Comparison of ENCODE assay signal across 21 cellular contexts in the genomic region with DNA sequence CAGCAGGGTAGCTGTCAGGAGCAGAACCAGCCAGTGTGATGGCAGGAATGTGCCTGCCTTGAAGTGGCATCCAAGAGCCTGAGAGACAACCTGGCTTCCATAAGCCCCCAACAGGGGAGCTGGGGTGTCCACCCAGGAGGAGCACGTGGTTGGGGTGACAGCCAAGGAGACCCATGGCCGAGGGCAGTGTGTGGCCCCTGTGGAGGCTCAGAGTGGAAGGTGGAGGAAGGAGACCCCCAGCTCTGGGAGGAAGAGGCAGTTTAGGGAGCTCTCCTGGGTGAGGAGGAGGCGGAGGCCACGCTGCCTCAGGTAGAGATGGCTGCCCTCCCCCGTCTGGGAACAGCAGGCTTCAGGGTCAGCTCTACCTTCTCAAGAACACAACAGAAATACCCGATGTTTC.
DNase-seq lines count a peak whose midpoint lies in the region; ATAC-seq and TF ChIP-seq lines count a peak whose summit lies in the region.
"Had no signal": no experiment of that assay in that cellular context is flagged by ENCODE, and none has a peak within 500 bp of the region (broad histone marks: within the 10 kb centered on the region; RNA-seq: fewer than 3 reads in every experiment).

No MANE protein-coding gene starts in this region.

- peaks cover 0 to 35% of the 10 kb centered on the region in 2 donors for H3K4me1 ChIP-seq in right atrium auricular region
- H3K4me1 ChIP-seq in gastroesophageal sphincter = peaks cover 0 to 51% (median 13%) of the 10 kb centered on the region in 3 donors
- H3K4me1 ChIP-seq in neuronal stem cell (ENCODE audit: control insufficient read depth in 2 of 2, insufficient read depth in 1 of 2, low read depth in 1 of 2, low read length in 2 of 2) = peaks cover 3 to 7% of the 10 kb centered on the region in 2 donors
- H3K4me1 ChIP-seq in aorta (ENCODE audit: control insufficient read depth in 1 of 2, insufficient read depth in 2 of 2, low read length in 2 of 2) = no peaks in the 10 kb centered on the region

- H3K4ac ChIP-seq in neuronal stem cell (ENCODE audit: low read length) = no peak overlapping the region

- ATAC-seq in Right ventricle myocardium inferior = no peak
- no peak for ATAC-seq in gastroesophageal sphincter
- no peak for ATAC-seq in aorta (ENCODE audit: low FRiP score)
- ATAC-seq: CD8-positive, alpha-beta T cell; GM12878 had no signal

- H2BK5ac ChIP-seq in neuronal stem cell (ENCODE audit: low read length) = no peak overlapping the region

- WGBS in gastroesophageal sphincter (ENCODE audit: low coverage in 1 of 2), 2 donors = 90 to 100% methylated on average over 2 of the region's 6 CpGs
- no CpG with 5 or more reads among the region's 6 CpGs for WGBS in neuronal stem cell (ENCODE audit: extremely low coverage in 2 of 2, insufficient read length in 2 of 2, insufficient replicate concordance in 1 of 2), 2 donors
- WGBS in aorta, 2 donors = 98 to 99% methylated on average over 6 of the region's 6 CpGs

- peak overlapping the region; percentile 39 for H2AK5ac ChIP-seq in neuronal stem cell (ENCODE audit: low read depth, low read length)

- H2BK15ac ChIP-seq in neuronal stem cell (ENCODE audit: low read length) = peak overlapping the region; percentile 78

- no peak overlapping the region for H2BK12ac ChIP-seq in neuronal stem cell (ENCODE audit: low read length)

- H3K27me3 ChIP-seq in right atrium auricular region (no peaks in the 10 kb centered on the region), gastroesophageal sphincter (no peaks in the 10 kb centered on the region), neuronal stem cell (ENCODE audit: control insufficient read depth in 3 of 3, insufficient read depth in 3 of 3, low read depth in 1 of 3, low read length in 3 of 3) (no peaks in the 10 kb centered on the region), aorta (ENCODE audit: control insufficient read depth in 1 of 2, insufficient read depth in 2 of 2, low read length in 1 of 2) (no peaks in the 10 kb centered on the region)
- H3K27me3 ChIP-seq: BLaER1 treated with 17β-estradiol and CSF1 and Interleukin-3, amounts not matched to agents 10 nM and 100 nM; SJCRH30 had no signal

- H3K4me3 ChIP-seq in right atrium auricular region (no peak overlapping the region), gastroesophageal sphincter (no peak overlapping the region), neuronal stem cell (ENCODE audit: low read length in 2 of 2) (no peak overlapping the region), aorta (ENCODE audit: low read length in 2 of 2) (no peak overlapping the region)
- H3K4me3 ChIP-seq: BLaER1 treated with 17β-estradiol and CSF1 and Interleukin-3, amounts not matched to agents 10 nM and 100 nM; GM12878; SJCRH30 had no signal

- H3K27ac ChIP-seq in right atrium auricular region (peak overlapping the region in 1 of 2 donors; percentile 13), gastroesophageal sphincter (peak overlapping the region in 3 of 4 donors; percentile 11 to 84 (median 80)), neuronal stem cell (replicated peaks; ENCODE audit: low read length) (no peak overlapping the region), aorta (ENCODE audit: low read depth in 1 of 2, low read length in 2 of 2) (no peak overlapping the region)
- H3K27ac ChIP-seq: 22Rv1, RWPE1, SJCRH30 had no signal

- H4K8ac ChIP-seq in neuronal stem cell (ENCODE audit: low read depth, low read length) = no peak overlapping the region

- H3K36me3 ChIP-seq in right atrium auricular region = peaks cover 13% of the 10 kb centered on the region
- H3K36me3 ChIP-seq in gastroesophageal sphincter = peaks cover 0 to 28% of the 10 kb centered on the region in 2 donors
- H3K36me3 ChIP-seq in neuronal stem cell (replicated peaks in 1 of 2; ENCODE audit: control insufficient read depth in 2 of 2, insufficient read depth in 2 of 2, low read length in 2 of 2) = peaks cover 0 to 10% of the 10 kb centered on the region in 2 donors
- no peaks in the 10 kb centered on the region for H3K36me3 ChIP-seq in aorta (ENCODE audit: control insufficient read depth in 1 of 2, insufficient read depth in 2 of 2, low read length in 1 of 2)
- H3K36me3 ChIP-seq: SJCRH30 had no signal

- H3K9me3 ChIP-seq in right atrium auricular region (no peaks in the 10 kb centered on the region), gastroesophageal sphincter (no peaks in the 10 kb centered on the region), neuronal stem cell (replicated peaks in 1 of 2; ENCODE audit: control insufficient read depth in 2 of 2, insufficient read depth in 1 of 2, low read depth in 1 of 2, low read length in 2 of 2) (peaks cover 0 to 2% of the 10 kb centered on the region in 2 donors), aorta (ENCODE audit: control insufficient read depth, low read length) (no peaks in the 10 kb centered on the region)
- H3K9me3 ChIP-seq: BLaER1 treated with 17β-estradiol and CSF1 and Interleukin-3, amounts not matched to agents 10 nM and 100 nM; SJCRH30 had no signal

- no peaks in the 10 kb centered on the region for H3K79me1 ChIP-seq in neuronal stem cell (ENCODE audit: low read depth, low read length)

- no peak overlapping the region for H2BK120ac ChIP-seq in neuronal stem cell (ENCODE audit: low read depth, low read length)

- H4K91ac ChIP-seq in neuronal stem cell (ENCODE audit: low read depth, low read length, poor library complexity) = no peak overlapping the region

- no peak for TF ChIP-seq EP300 in gastroesophageal sphincter (IDR thresholded peaks at IDR 0.05)

- no peak overlapping the region for H2AFZ ChIP-seq in neuronal stem cell (ENCODE audit: low read length)

- H3K14ac ChIP-seq in neuronal stem cell (ENCODE audit: low read length) = no peak overlapping the region

- H3K18ac ChIP-seq in neuronal stem cell (ENCODE audit: low read length) = peak overlapping the region; percentile 93

- H3K4me2 ChIP-seq in neuronal stem cell (ENCODE audit: insufficient read depth, low read length, poor library complexity, severe bottlenecking) = no peak overlapping the region

- no peak for TF ChIP-seq POLR2A in gastroesophageal sphincter (IDR thresholded peaks at IDR 0.05)

- peak overlapping the region; percentile 31 for H3K23ac ChIP-seq in neuronal stem cell (ENCODE audit: low read depth, low read length, poor library complexity)

- TF ChIP-seq CTCF in right atrium auricular region (IDR thresholded peaks at IDR 0.05) (no peak), gastroesophageal sphincter (IDR thresholded peaks at IDR 0.05) (no peak)

- no peak overlapping the region for H3K9ac ChIP-seq in neuronal stem cell (ENCODE audit: low read depth, low read length, poor library complexity)
- H3K9ac ChIP-seq: BLaER1 treated with 17β-estradiol and CSF1 and Interleukin-3, amounts not matched to agents 10 nM and 100 nM had no signal

- intact Hi-C loops in Right ventricle myocardium inferior (cut with DNase I) = no loop called here
- intact Hi-C loops in aorta (cut with DNase I) = loop anchor here in 1 of 2 donors (10.0 kb wide), 1 partner anchor 131 kb away; no protein-coding TSS in a partner anchor

- peak; percentile 39 for DNase-seq in Right ventricle myocardium inferior (ENCODE audit: missing footprints)
- DNase-seq in right atrium auricular region (ENCODE audit: low spot score) = no peak
- no peak for DNase-seq in neuronal stem cell (ENCODE audit: low spot score)
- DNase-seq in aorta = peak; percentile 6 to 67
- no peak for DNase-seq in NAMALWA (ENCODE audit: low spot score)
- DNase-seq in SHP77 treated with DMSO at 0.1 percent for 48 hours (lab: John Stamatoyannopoulos, UW) = no peak
- DNase-seq in NCI-H2171 treated with DMSO at 0.1 percent for 48 hours (lab: John Stamatoyannopoulos, UW) = no peak
- DNase-seq: ACHN; CD8-positive, alpha-beta T cell; DND-41; Karpas-422; NCI-H1436; NCI-H2227 treated with DMSO at 0.1 percent for 48 hours; NCI-H774; NK-92 treated with Interleukin-12 subunit alpha and Interleukin-12 subunit beta, amount 100 ng/mL, for 24 hours; SJCRH30 had no signal

Comparison
In these comparisons a context has a peak if more than half of its experiments do, and no peak if none do; other contexts are left out.
1. DNase-seq: peak in Right ventricle myocardium inferior (single experiment) and aorta (2 of 2); none in right atrium auricular region (single experiment), neuronal stem cell (single experiment), NAMALWA (single experiment), SHP77 treated with DMSO at 0.1 percent for 48 hours (single experiment) and NCI-H2171 treated with DMSO at 0.1 percent for 48 hours (single experiment).
2. H3K27ac ChIP-seq: peak in gastroesophageal sphincter (3 of 4); none in neuronal stem cell (single experiment) and aorta (0 of 2).